In genomic region chr19:47777245-47778088, GRCh38 we compare ENCODE assay signal across 9 cellular contexts. TPM values are rescaled to one million over a fixed set of nuclear protein-coding genes. Genes with fewer than 3 reads are reported as not detected.
DNase-seq lines count a peak whose midpoint lies in the region; ATAC-seq and TF ChIP-seq lines count a peak whose summit lies in the region.
"Not testable (repeated sequence)": the region's sequence is repeated elsewhere in the genome, so short reads cannot be mapped to it uniquely, and the experiment has no call there.
"Had no signal": no experiment of that assay in that cellular context is flagged by ENCODE, and none has a peak within 500 bp of the region (broad histone marks: within the 10 kb centered on the region; RNA-seq: fewer than 3 reads in every experiment).

No MANE protein-coding gene starts in this region.

- intact Hi-C loops in Panc1 (cut with micrococcal nuclease; ENCODE audit: unreplicated experiment): not testable (repeated sequence)
- intact Hi-C loops in activated naive CD4-positive, alpha-beta T cell treated with anti-CD3 and anti-CD28 coated beads for 36 hours (cut with micrococcal nuclease): loop anchor here (1.0 to 10.0 kb wide), 2 partner anchors 32 to 173 kb away; partner anchors contain the start of genes BICRA and NOP53

- BruUV-seq in Panc1 (replicated peaks; lab: Mats Ljungman, UMichigan): not testable (repeated sequence)

- peak overlapping the region; percentile 88 to 89 for H3K9ac ChIP-seq in duodenal mucosa (ENCODE audit: low read depth in 1 of 2, low read length in 2 of 2)

- not testable (repeated sequence) for H3K27me3 Mint-ChIP-seq in activated naive CD4-positive, alpha-beta T cell treated with anti-CD3 and anti-CD28 coated beads for 36 hours (ENCODE audit: low read depth); naive thymus-derived CD8-positive, alpha-beta T cell; stimulated activated memory B cell treated with anti-CD40 and anti-IgM and Interleukin-4, amounts not matched to agents 10 μg/mL and 1 μg/mL and 100 μg/mL, for 72 hours

- not testable (repeated sequence) for H3K9me3 ChIP-seq in HEK293 (ENCODE audit: control insufficient read depth, insufficient read depth, low read depth, low read length); Panc1 (ENCODE audit: control insufficient read depth, insufficient read depth, low read depth, low read length); duodenal mucosa (ENCODE audit: control insufficient read depth in 1 of 2, low read length in 2 of 2)

- peaks cover 20% of the 10 kb centered on the region for H3K36me3 Mint-ChIP-seq in activated naive CD4-positive, alpha-beta T cell treated with anti-CD3 and anti-CD28 coated beads for 36 hours (ENCODE audit: low read depth)
- peaks cover 0 to 16% (median 0%) of the 10 kb centered on the region in 3 donors for H3K36me3 Mint-ChIP-seq in naive thymus-derived CD8-positive, alpha-beta T cell
- H3K36me3 Mint-ChIP-seq in stimulated activated memory B cell treated with anti-CD40 and anti-IgM and Interleukin-4, amounts not matched to agents 10 μg/mL and 1 μg/mL and 100 μg/mL, for 72 hours: peaks cover 15% of the 10 kb centered on the region

- not testable (repeated sequence) for DNase-seq in AG09309 (ENCODE audit: low read depth); Panc1 (ENCODE audit: low read depth, low spot score); activated naive CD4-positive, alpha-beta T cell treated with anti-CD3 and anti-CD28 coated beads for 36 hours; naive thymus-derived CD8-positive, alpha-beta T cell

- in situ Hi-C loops in Panc1 (cut with HindIII; ENCODE audit: low pct_unique_long_range_greater_than_20kb, low sequenced_read_pairs): not testable (repeated sequence)

- H3K9me3 Mint-ChIP-seq in activated naive CD4-positive, alpha-beta T cell treated with anti-CD3 and anti-CD28 coated beads for 36 hours; naive thymus-derived CD8-positive, alpha-beta T cell; stimulated activated memory B cell treated with anti-CD40 and anti-IgM and Interleukin-4, amounts not matched to agents 10 μg/mL and 1 μg/mL and 100 μg/mL, for 72 hours: not testable (repeated sequence)

- TF ChIP-seq CTCF in AG09309 (IDR thresholded peaks at IDR 0.05; ENCODE audit: control insufficient read depth, insufficient read depth, low read depth, low read length, missing control alignments); HEK293 (tag by site-specific recombination; IDR thresholded peaks at IDR 0.05); Panc1 (IDR thresholded peaks at IDR 0.05): not testable (repeated sequence)

- H3K27me3 ChIP-seq in Panc1 (ENCODE audit: control insufficient read depth, insufficient read depth, low read length); duodenal mucosa (ENCODE audit: control insufficient read depth in 1 of 2, insufficient read depth in 2 of 2, low read length in 2 of 2): not testable (repeated sequence)

- POLR2A ChIA-PET in HEK293 (lab: Yijun Ruan, JAX): interaction anchor here (0.6 to 1.3 kb wide), 4 partner anchors 12 to 295 kb away, joined by 3 to 4 read pairs (median 3); partner anchors contain the start of gene NOP53
- POLR2A ChIA-PET in Panc1 (lab: Charles Lee): interaction anchor here (0.6 kb wide), 1 partner anchor 10 kb away, joined by 3 read pairs; no protein-coding TSS in a partner anchor
- POLR2A ChIA-PET in naive thymus-derived CD8-positive, alpha-beta T cell (lab: Charles Lee): interaction anchor here (0.7 to 2.7 kb wide), 3 partner anchors 29 to 34 kb away, joined by 3 to 9 read pairs (median 7); partner anchors contain the start of gene NOP53

- H3K27ac ChIP-seq in HEK293 (ENCODE audit: extremely low read depth, low read depth, low read length) (peak overlapping the region; percentile 100; the same call in 1 of the 2 replicates), Panc1 (ENCODE audit: low read length) (peak overlapping the region; percentile 90), duodenal mucosa (ENCODE audit: low read depth, low read length) (peak overlapping the region; percentile 95)

- CTCF ChIA-PET in HEK293 (lab: Yijun Ruan, JAX): interaction anchor here (0.7 to 1.2 kb wide), 3 partner anchors 12 to 15 kb away, joined by 3 to 7 read pairs (median 5); no protein-coding TSS in a partner anchor
- CTCF ChIA-PET in Panc1 (lab: Charles Lee); activated naive CD4-positive, alpha-beta T cell treated with anti-CD3 and anti-CD28 coated beads for 36 hours (lab: Charles Lee): not testable (repeated sequence)

- peaks cover 23% of the 10 kb centered on the region for H3K4me1 Mint-ChIP-seq in activated naive CD4-positive, alpha-beta T cell treated with anti-CD3 and anti-CD28 coated beads for 36 hours (ENCODE audit: low read depth)
- peaks cover 16 to 49% (median 30%) of the 10 kb centered on the region in 4 donors for H3K4me1 Mint-ChIP-seq in naive thymus-derived CD8-positive, alpha-beta T cell
- H3K4me1 Mint-ChIP-seq in stimulated activated memory B cell treated with anti-CD40 and anti-IgM and Interleukin-4, amounts not matched to agents 10 μg/mL and 1 μg/mL and 100 μg/mL, for 72 hours: peaks cover 35% of the 10 kb centered on the region

- H3K4me1 ChIP-seq in HEK293 (ENCODE audit: control insufficient read depth, insufficient read depth, low read length); Panc1 (ENCODE audit: control insufficient read depth, insufficient read depth, low read length): not testable (repeated sequence)
- peaks cover 12 to 38% of the 10 kb centered on the region in 2 donors for H3K4me1 ChIP-seq in duodenal mucosa (ENCODE audit: control insufficient read depth in 1 of 2, insufficient read depth in 2 of 2, low read length in 2 of 2)

- H3K27ac Mint-ChIP-seq in activated naive CD4-positive, alpha-beta T cell treated with anti-CD3 and anti-CD28 coated beads for 36 hours: peak overlapping the region; percentile 92
- H3K27ac Mint-ChIP-seq in naive thymus-derived CD8-positive, alpha-beta T cell: peak overlapping the region; percentile 86 to 98 (median 95)
- H3K27ac Mint-ChIP-seq in stimulated activated memory B cell treated with anti-CD40 and anti-IgM and Interleukin-4, amounts not matched to agents 10 μg/mL and 1 μg/mL and 100 μg/mL, for 72 hours: peak overlapping the region; percentile 95

- H3K4me3 Mint-ChIP-seq in activated naive CD4-positive, alpha-beta T cell treated with anti-CD3 and anti-CD28 coated beads for 36 hours: peak overlapping the region; percentile 92
- peak overlapping the region; percentile 90 to 98 (median 94) for H3K4me3 Mint-ChIP-seq in naive thymus-derived CD8-positive, alpha-beta T cell
- peak overlapping the region; percentile 95 for H3K4me3 Mint-ChIP-seq in stimulated activated memory B cell treated with anti-CD40 and anti-IgM and Interleukin-4, amounts not matched to agents 10 μg/mL and 1 μg/mL and 100 μg/mL, for 72 hours

- H3K4me3 ChIP-seq in AG09309 (ENCODE audit: control insufficient read depth, low read depth, low read length) (peak overlapping the region; percentile 86), HEK293 (ENCODE audit: low read depth, low read length) (peak overlapping the region; percentile 72), Panc1 (ENCODE audit: low read depth in 2 of 2, low read length in 2 of 2) (peak overlapping the region; percentile 87 to 89), duodenal mucosa (ENCODE audit: low read depth in 1 of 2, low read length in 2 of 2) (peak overlapping the region; percentile 82 to 86), iPS-11a (ENCODE audit: low read depth, low read length) (peak overlapping the region; percentile 79)

- H3K36me3 ChIP-seq in HEK293 (ENCODE audit: control insufficient read depth in 2 of 2, insufficient read depth in 1 of 2, low read length in 2 of 2): peaks cover 5 to 23% of the 10 kb centered on the region in 2 experiments; a peak in 2 of 3 replicates
- H3K36me3 ChIP-seq in Panc1 (ENCODE audit: control insufficient read depth, insufficient read depth, low read length): not testable (repeated sequence)
- peaks cover 17% of the 10 kb centered on the region in 2 donors for H3K36me3 ChIP-seq in duodenal mucosa (ENCODE audit: control insufficient read depth in 1 of 2, insufficient read depth in 2 of 2, low read length in 2 of 2)

- ATAC-seq in Panc1; naive thymus-derived CD8-positive, alpha-beta T cell; stimulated activated memory B cell treated with anti-CD40 and anti-IgM and Interleukin-4, amounts not matched to agents 10 μg/mL and 1 μg/mL and 100 μg/mL, for 72 hours: not testable (repeated sequence)

TF ChIP-seq in HEK293, 187 proteins besides CTCF, POLR2A, EP300 and RAD21:
- TF ChIP-seq ZNF121 (tag by site-specific recombination; IDR thresholded peaks at IDR 0.05) (peak; percentile 97), KLF1 (tag by site-specific recombination; IDR thresholded peaks at IDR 0.05) (peak; percentile 73)

RNA-seq across cellular contexts. Expression of gene SELENOW, which starts 1.0 kb away (rescaled TPM):
- 62.0 TPM for total RNA-seq in Panc1 (2021; ENCODE audit: unreplicated experiment)
- polyA plus RNA-seq in Panc1 (2012; ENCODE audit: insufficient read length): 68.7 TPM
- 100 to 1,000 TPM; 146 to 149 TPM for total RNA-seq in activated naive CD4-positive, alpha-beta T cell treated with anti-CD3 and anti-CD28 coated beads for 36 hours
- 10 to 100 TPM; 93.3 to 97.4 TPM for total RNA-seq in naive thymus-derived CD8-positive, alpha-beta T cell
- 100 to 1,000 TPM; 312 to 427 (median 418) TPM for polyA plus RNA-seq in naive thymus-derived CD8-positive, alpha-beta T cell

RNA-seq across cellular contexts. Expression of gene TPRX1, which starts 26.9 kb away (rescaled TPM):
- total RNA-seq in Panc1 (2021; ENCODE audit: unreplicated experiment): not detected
- not detected for polyA plus RNA-seq in Panc1 (2012; ENCODE audit: insufficient read length)
- not detected for total RNA-seq in activated naive CD4-positive, alpha-beta T cell treated with anti-CD3 and anti-CD28 coated beads for 36 hours
- not detected for total RNA-seq in naive thymus-derived CD8-positive, alpha-beta T cell
- not detected for polyA plus RNA-seq in naive thymus-derived CD8-positive, alpha-beta T cell
- total RNA-seq: T-helper 2 cell treated with Interferon-gamma antibody and Interleukin-4, amounts not matched to agents 100 ng/mL and 5 ng/mL, for 36 hours had no signal

RNA-seq across cellular contexts. Expression of gene NOP53, which starts 32.1 kb away (rescaled TPM):
- total RNA-seq in Panc1 (2021; ENCODE audit: unreplicated experiment): 64.3 TPM
- polyA plus RNA-seq in Panc1 (2012; ENCODE audit: insufficient read length): 147 TPM
- total RNA-seq in activated naive CD4-positive, alpha-beta T cell treated with anti-CD3 and anti-CD28 coated beads for 36 hours: 100 to 1,000 TPM; 274 to 300 TPM
- total RNA-seq in naive thymus-derived CD8-positive, alpha-beta T cell: 100 to 1,000 TPM; 847 to 882 TPM
- polyA plus RNA-seq in naive thymus-derived CD8-positive, alpha-beta T cell: 100 to 1,000 TPM; 266 to 443 (median 273) TPM

RNA-seq across cellular contexts. Expression of gene CRX, which starts 44.3 kb away (rescaled TPM):
- not detected for total RNA-seq in Panc1 (2021; ENCODE audit: unreplicated experiment)
- polyA plus RNA-seq in Panc1 (2012; ENCODE audit: insufficient read length): not detected
- not detected for total RNA-seq in activated naive CD4-positive, alpha-beta T cell treated with anti-CD3 and anti-CD28 coated beads for 36 hours
- not detected for total RNA-seq in naive thymus-derived CD8-positive, alpha-beta T cell
- not detected for polyA plus RNA-seq in naive thymus-derived CD8-positive, alpha-beta T cell
- total RNA-seq: T-helper 2 cell treated with Interferon-gamma antibody and Interleukin-4, amounts not matched to agents 100 ng/mL and 5 ng/mL, for 36 hours had no signal
